ENCODE assay signal across 36 cellular contexts in the genomic region with DNA sequence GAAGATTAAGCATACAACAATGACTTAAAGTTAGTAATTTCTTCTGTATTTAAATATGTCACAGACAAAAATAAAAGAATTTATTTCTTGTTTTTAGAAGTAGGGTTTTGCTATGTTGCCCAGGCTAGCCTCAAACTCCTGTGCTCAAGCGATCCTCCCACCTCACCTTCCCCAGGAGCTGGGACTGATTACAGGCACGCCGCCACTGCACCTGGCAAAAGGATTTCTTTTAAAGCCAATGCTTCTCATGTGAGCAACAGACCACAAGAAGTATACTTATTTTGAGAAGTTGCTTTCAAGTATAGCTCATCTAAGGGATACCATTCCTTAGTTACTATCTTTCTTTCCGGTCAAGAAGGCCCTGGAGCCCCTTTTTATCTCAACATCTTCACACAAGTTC. TPM values are rescaled to one million over a fixed set of nuclear protein-coding genes. Genes with fewer than 3 reads are reported as not detected.
"Had no signal": no experiment of that assay in that cellular context is flagged by ENCODE, and none has a peak within 500 bp of the region (broad histone marks: within the 10 kb centered on the region; RNA-seq: fewer than 3 reads in every experiment).

No MANE protein-coding gene starts in this region.

- H3K4me3 ChIP-seq: MG63 had no signal

- DNase-seq: Karpas-422, Kasumi-1, KG1, MG63, MM.1S, MV-4-11, NCI-H1048, NCI-H1092, NCI-H1092 treated with DMSO at 0.1 percent for 48 hours, NCI-H1105, NCI-H1105 treated with DMSO at 0.1 percent for 48 hours, NCI-H1417, NCI-H1417 treated with DMSO at 0.1 percent for 48 hours, NCI-H1436, NCI-H1436 treated with DMSO at 0.1 percent for 48 hours, NCI-H146, NCI-H1694, NCI-H1694 treated with DMSO at 0.1 percent for 48 hours, NCI-H187, NCI-H187 treated with DMSO at 0.1 percent for 48 hours, NCI-H1930, NCI-H2029, NCI-H2029 treated with DMSO at 0.1 percent for 48 hours, NCI-H2081, NCI-H2081 treated with DMSO at 0.1 percent for 48 hours, NCI-H2107, NCI-H2171, NCI-H2171 treated with DMSO at 0.1 percent for 48 hours, NCI-H2227 treated with DMSO at 0.1 percent for 48 hours, NCI-H345, NCI-H446, NCI-H446 treated with DMSO at 0.1 percent for 48 hours, NCI-H510A had no signal

- H3K4me2 ChIP-seq: KMS-11 had no signal

- H3K9me3 ChIP-seq: MG63 had no signal

- H3K36me3 ChIP-seq: MG63 had no signal

- H3K27ac ChIP-seq: KMS-11 had no signal

- H3K9ac ChIP-seq: KMS-11 had no signal

RNA-seq across cellular contexts. Expression of a gene that starts 59.8 kb away (rescaled TPM):
- total RNA-seq: LHCN-M2, M059J had no signal
